ENCODE assay signal across 2 cellular contexts in the genomic region with DNA sequence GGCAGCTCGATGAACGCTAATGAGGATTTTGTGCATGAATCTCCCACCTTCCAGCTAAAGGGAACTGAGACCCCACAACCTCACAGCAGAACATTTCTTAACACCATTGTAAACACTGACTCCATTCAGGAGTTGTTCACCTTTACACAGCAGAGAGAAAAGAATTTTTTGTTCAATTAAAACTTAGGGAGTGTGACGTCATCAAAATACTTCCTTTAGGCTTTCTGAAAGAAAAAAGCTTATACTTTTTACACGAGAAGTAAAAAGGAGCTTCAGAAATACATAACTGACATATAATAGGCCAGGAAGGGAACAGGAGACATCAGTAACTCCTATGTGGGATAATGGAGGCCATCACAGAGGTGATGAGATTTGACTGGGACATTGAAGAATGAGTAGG.
A peak's percentile ranks its signal among the peaks of the same experiment; 100 is the strongest.
TF ChIP-seq lines count a peak whose summit lies in the region.

No MANE protein-coding gene starts in this region.

TF ChIP-seq in HepG2, 621 proteins besides CTCF, POLR2A, EP300 and RAD21:
- TF ChIP-seq CREB1 (IDR thresholded peaks at IDR 0.05) (peak; percentile 96), CREB1 (CRISPR knock-in tag; IDR thresholded peaks at IDR 0.05) (no peak), KDM2A (CRISPR knock-in tag; IDR thresholded peaks at IDR 0.05; ENCODE audit: borderline replicate concordance, low read depth) (no peak), NR0B2 (CRISPR knock-in tag; IDR thresholded peaks at IDR 0.05) (no peak), ZNF724P (CRISPR knock-in tag; IDR thresholded peaks at IDR 0.05; ENCODE audit: borderline replicate concordance) (no peak), ZSCAN12 (CRISPR knock-in tag; IDR thresholded peaks at IDR 0.05) (no peak), ZBTB40 (IDR thresholded peaks at IDR 0.05) (no peak), ZBTB40 (CRISPR knock-in tag; IDR thresholded peaks at IDR 0.05) (no peak), NONO (IDR thresholded peaks at IDR 0.05) (no peak), NONO (CRISPR knock-in tag; conservative IDR thresholded peaks at IDR 0.05) (no peak), ATF7 (IDR thresholded peaks at IDR 0.05) (peak; percentile 91), ATF7 (CRISPR knock-in tag; IDR thresholded peaks at IDR 0.05) (no peak)

TF ChIP-seq in GM12878, 131 proteins besides CTCF, POLR2A, EP300 and RAD21:
- TF ChIP-seq ATF7 (IDR thresholded peaks at IDR 0.05; ENCODE audit: low read depth), result peak; percentile 68
- TF ChIP-seq, protein P1, sequence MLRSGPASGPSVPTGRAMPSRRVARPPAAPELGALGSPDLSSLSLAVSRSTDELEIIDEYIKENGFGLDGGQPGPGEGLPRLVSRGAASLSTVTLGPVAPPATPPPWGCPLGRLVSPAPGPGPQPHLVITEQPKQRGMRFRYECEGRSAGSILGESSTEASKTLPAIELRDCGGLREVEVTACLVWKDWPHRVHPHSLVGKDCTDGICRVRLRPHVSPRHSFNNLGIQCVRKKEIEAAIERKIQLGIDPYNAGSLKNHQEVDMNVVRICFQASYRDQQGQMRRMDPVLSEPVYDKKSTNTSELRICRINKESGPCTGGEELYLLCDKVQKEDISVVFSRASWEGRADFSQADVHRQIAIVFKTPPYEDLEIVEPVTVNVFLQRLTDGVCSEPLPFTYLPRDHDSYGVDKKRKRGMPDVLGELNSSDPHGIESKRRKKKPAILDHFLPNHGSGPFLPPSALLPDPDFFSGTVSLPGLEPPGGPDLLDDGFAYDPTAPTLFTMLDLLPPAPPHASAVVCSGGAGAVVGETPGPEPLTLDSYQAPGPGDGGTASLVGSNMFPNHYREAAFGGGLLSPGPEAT (IDR thresholded peaks at IDR 0.05; ENCODE audit: low read depth), result no peak
